Comparison of ENCODE assay signal across 29 cellular contexts in genomic region chrX:40831750-40832149, GRCh38.
"Had no signal": no experiment of that assay in that cellular context is flagged by ENCODE, and none has a peak within 500 bp of the region (broad histone marks: within the 10 kb centered on the region; RNA-seq: fewer than 3 reads in every experiment).

No MANE protein-coding gene starts in this region.

- H3K36me3 Mint-ChIP-seq: mesothelial cell of epicardium; naive B cell; natural killer cell treated with Interleukin-12 subunit alpha and Interleukin-12 subunit beta and Interleukin-15 and Interleukin-18, amount 100 ng/mL, for 72 hours; type B pancreatic cell had no signal

- H3K27me3 Mint-ChIP-seq: progenitor cell of endocrine pancreas; stimulated activated naive CD8-positive, alpha-beta T cell treated with anti-CD3 and anti-CD28 coated beads, Interleukin-15, amount 100 ng/mL, for 72 hours; type B pancreatic cell had no signal

- H3K27ac ChIP-seq: esophagus squamous epithelium, heart right ventricle, left lung, lower lobe of right lung, parathyroid adenoma, suprapubic skin, tibial artery had no signal

- H3K27ac Mint-ChIP-seq: effector memory CD8-positive, alpha-beta T cell; mesothelial cell of epicardium; naive B cell; natural killer cell treated with Interleukin-12 subunit alpha and Interleukin-12 subunit beta and Interleukin-15 and Interleukin-18, amount 100 ng/mL, for 72 hours; progenitor cell of endocrine pancreas; stimulated activated naive CD8-positive, alpha-beta T cell treated with anti-CD3 and anti-CD28 coated beads, Interleukin-15, amount 100 ng/mL, for 72 hours; type B pancreatic cell had no signal

- DNase-seq: cortex of kidney; effector memory CD8-positive, alpha-beta T cell; erythroblast; esophagus squamous epithelium; foreskin melanocyte; glutamatergic neuron; heart right ventricle; hippocampal formation; left cardiac atrium; left lung; lower lobe of right lung; mucosa of descending colon; naive B cell; stimulated activated CD4-positive, alpha-beta T cell treated with anti-CD3 and anti-CD28 coated beads, Interleukin-12 subunit alpha, Interleukin-12 subunit beta, amount 100 ng/mL, for 4 hours; stimulated activated CD4-positive, alpha-beta T cell treated with anti-CD3 and anti-CD28 coated beads, Interleukin-1b, Interleukin-23, amount 100 ng/mL, for 48 hours; stimulated activated CD4-positive, alpha-beta T cell treated with anti-CD3 and anti-CD28 coated beads, Interleukin-4, amount 100 ng/mL, for 1 hour; stimulated activated CD8-positive, alpha-beta memory T cell treated with anti-CD3 and anti-CD28 coated beads, Interleukin-4, amount 100 ng/mL, for 48 hours; stimulated activated naive CD4-positive, alpha-beta T cell; stimulated activated naive CD8-positive, alpha-beta T cell treated with anti-CD3 and anti-CD28 coated beads, Interleukin-15, amount 100 ng/mL, for 72 hours; tibial artery had no signal

- H3K36me3 ChIP-seq: esophagus squamous epithelium, heart right ventricle, left lung, lower lobe of right lung, suprapubic skin, tibial artery had no signal

- H3K79me2 ChIP-seq: parathyroid adenoma had no signal

- H3K4me2 ChIP-seq: smooth muscle cell had no signal

- H3K4me1 ChIP-seq: esophagus squamous epithelium, heart right ventricle, left lung, lower lobe of right lung, parathyroid adenoma, suprapubic skin, tibial artery had no signal

- H3K9me3 Mint-ChIP-seq: effector memory CD8-positive, alpha-beta T cell; naive B cell; natural killer cell treated with Interleukin-12 subunit alpha and Interleukin-12 subunit beta and Interleukin-15 and Interleukin-18, amount 100 ng/mL, for 72 hours; stimulated activated naive CD8-positive, alpha-beta T cell treated with anti-CD3 and anti-CD28 coated beads, Interleukin-15, amount 100 ng/mL, for 72 hours; type B pancreatic cell had no signal

- H3K9ac ChIP-seq: parathyroid adenoma had no signal

- ATAC-seq: effector memory CD8-positive, alpha-beta T cell; left lung; lower lobe of right lung; mucosa of descending colon; sciatic nerve; stimulated activated naive CD8-positive, alpha-beta T cell treated with anti-CD3 and anti-CD28 coated beads, Interleukin-15, amount 100 ng/mL, for 72 hours had no signal

- H3K4me3 ChIP-seq: esophagus squamous epithelium, heart right ventricle, left lung, lower lobe of right lung, mucosa of descending colon, smooth muscle cell, suprapubic skin, tibial artery had no signal

- H3K27me3 ChIP-seq: esophagus squamous epithelium, left lung, suprapubic skin, tibial artery had no signal

- H3K4me1 Mint-ChIP-seq: mesothelial cell of epicardium; naive B cell; stimulated activated naive CD8-positive, alpha-beta T cell treated with anti-CD3 and anti-CD28 coated beads, Interleukin-15, amount 100 ng/mL, for 72 hours had no signal

- H3K9me3 ChIP-seq: esophagus squamous epithelium, heart right ventricle, left lung, lower lobe of right lung, mucosa of descending colon, suprapubic skin, tibial artery had no signal

- H3K4me3 Mint-ChIP-seq: mesothelial cell of epicardium; natural killer cell treated with Interleukin-12 subunit alpha and Interleukin-12 subunit beta and Interleukin-15 and Interleukin-18, amount 100 ng/mL, for 72 hours; neural crest cell; type B pancreatic cell had no signal
